In the genomic region with DNA sequence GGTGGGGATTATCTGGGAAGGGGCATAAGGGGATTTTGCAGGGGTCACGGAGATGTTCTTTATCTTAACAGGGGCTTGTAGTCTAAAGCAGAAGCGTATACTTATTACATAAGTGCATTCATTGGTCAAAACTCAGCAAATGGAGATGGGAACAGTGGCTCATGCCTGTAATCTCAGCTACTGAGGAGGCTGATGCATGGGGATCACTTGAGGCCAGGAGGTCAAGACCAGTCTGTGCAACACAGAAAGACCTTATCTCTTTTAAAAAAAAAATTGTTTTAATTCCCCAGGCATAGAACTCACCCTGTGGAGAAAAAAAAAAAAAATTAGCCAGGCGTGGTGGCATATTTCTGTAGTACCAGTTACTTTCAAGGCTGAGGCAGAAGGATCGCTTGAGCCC, we compare ENCODE assay signal across 29 cellular contexts. TPM values are rescaled to one million over a fixed set of nuclear protein-coding genes. Genes with fewer than 3 reads are reported as not detected.
DNase-seq lines count a peak whose midpoint lies in the region; ATAC-seq and TF ChIP-seq lines count a peak whose summit lies in the region.
"Had no signal": no experiment of that assay in that cellular context is flagged by ENCODE, and none has a peak within 500 bp of the region (broad histone marks: within the 10 kb centered on the region; RNA-seq: fewer than 3 reads in every experiment).

No MANE protein-coding gene starts in this region.

- peak; percentile 3 for DNase-seq in activated naive CD4-positive, alpha-beta T cell treated with anti-CD3 and anti-CD28 coated beads for 36 hours
- no peak for DNase-seq in activated naive CD4-positive, alpha-beta T cell treated with anti-CD3 and anti-CD28 coated beads, Interleukin-2, amount 50 U/mL, for 16 hours
- DNase-seq in GM23338 (ENCODE audit: low spot score) = no peak
- DNase-seq in activated T-helper 1 cell treated with anti-CD3 and anti-CD28 coated beads, Interleukin-12 subunit alpha, Interleukin-12 subunit beta, Interleukin-2, Interleukin-4 antibody, amounts not matched to agents 30 ng/mL and 10 ng/mL and 1 ng/mL, durations not matched to agents 14 hours and 24 hours and 36 hours (ENCODE audit: low spot score) = no peak
- no peak for DNase-seq in naive thymus-derived CD4-positive, alpha-beta T cell
- no peak for DNase-seq in foreskin fibroblast
- DNase-seq in PC-9 = no peak
- DNase-seq: DMS79; effector CD4-positive, alpha-beta T cell; lower lobe of right lung; NCI-H1105; NCI-H2081; SJCRH30; small intestine; stimulated activated CD4-positive, alpha-beta T cell treated with anti-CD3 and anti-CD28 coated beads, Interleukin-2, amount 100 ng/mL, for 48 hours; stimulated activated naive CD8-positive, alpha-beta T cell treated with anti-CD3 and anti-CD28 coated beads, Interleukin-15, amount 100 ng/mL, for 72 hours; tibial artery had no signal

- H3K4me1 Mint-ChIP-seq in activated naive CD4-positive, alpha-beta T cell treated with anti-CD3 and anti-CD28 coated beads for 36 hours (ENCODE audit: low read depth) = peaks cover 79% of the 10 kb centered on the region
- H3K4me1 Mint-ChIP-seq in GM23338 = peaks cover 15% of the 10 kb centered on the region
- peaks cover 74% of the 10 kb centered on the region for H3K4me1 Mint-ChIP-seq in activated T-helper 1 cell treated with anti-CD3 and anti-CD28 coated beads, Interleukin-12 subunit alpha, Interleukin-12 subunit beta, Interleukin-2, Interleukin-4 antibody, amounts not matched to agents 30 ng/mL and 10 ng/mL and 1 ng/mL, durations not matched to agents 14 hours and 24 hours and 36 hours (ENCODE audit: low read depth)
- peaks cover 53 to 95% (median 84%) of the 10 kb centered on the region in 7 donors for H3K4me1 Mint-ChIP-seq in naive thymus-derived CD4-positive, alpha-beta T cell

- H3K9me3 Mint-ChIP-seq in activated naive CD4-positive, alpha-beta T cell treated with anti-CD3 and anti-CD28 coated beads for 36 hours = peaks cover 4% of the 10 kb centered on the region
- no peaks in the 10 kb centered on the region; the same call in 2 of the 3 replicates for H3K9me3 Mint-ChIP-seq in GM23338
- H3K9me3 Mint-ChIP-seq in activated T-helper 1 cell treated with anti-CD3 and anti-CD28 coated beads, Interleukin-12 subunit alpha, Interleukin-12 subunit beta, Interleukin-2, Interleukin-4 antibody, amounts not matched to agents 30 ng/mL and 10 ng/mL and 1 ng/mL, durations not matched to agents 14 hours and 24 hours and 36 hours = peaks cover 5% of the 10 kb centered on the region
- peaks cover 0 to 15% (median 3%) of the 10 kb centered on the region in 11 donors for H3K9me3 Mint-ChIP-seq in naive thymus-derived CD4-positive, alpha-beta T cell
- H3K9me3 Mint-ChIP-seq: stimulated activated naive CD8-positive, alpha-beta T cell treated with anti-CD3 and anti-CD28 coated beads, Interleukin-15, amount 100 ng/mL, for 72 hours had no signal

- no peaks in the 10 kb centered on the region for H3K36me3 Mint-ChIP-seq in activated naive CD4-positive, alpha-beta T cell treated with anti-CD3 and anti-CD28 coated beads for 36 hours (ENCODE audit: low read depth)
- no peaks in the 10 kb centered on the region for H3K36me3 Mint-ChIP-seq in GM23338 (ENCODE audit: low read depth)
- H3K36me3 Mint-ChIP-seq in activated T-helper 1 cell treated with anti-CD3 and anti-CD28 coated beads, Interleukin-12 subunit alpha, Interleukin-12 subunit beta, Interleukin-2, Interleukin-4 antibody, amounts not matched to agents 30 ng/mL and 10 ng/mL and 1 ng/mL, durations not matched to agents 14 hours and 24 hours and 36 hours (ENCODE audit: low read depth) = peaks cover 5% of the 10 kb centered on the region
- peaks cover 0 to 18% (median 4%) of the 10 kb centered on the region in 5 donors for H3K36me3 Mint-ChIP-seq in naive thymus-derived CD4-positive, alpha-beta T cell

- H2AFZ ChIP-seq in GM23338 (no peak overlapping the region), PC-9 (no peak overlapping the region)

- CTCF ChIA-PET in activated naive CD4-positive, alpha-beta T cell treated with anti-CD3 and anti-CD28 coated beads for 36 hours (lab: Charles Lee) = no interaction called here
- CTCF ChIA-PET in naive thymus-derived CD4-positive, alpha-beta T cell (lab: Charles Lee) = no interaction called here
- CTCF ChIA-PET in PC-9 (lab: Charles Lee) = no interaction called here

- no peak overlapping the region for H3K4me3 Mint-ChIP-seq in activated naive CD4-positive, alpha-beta T cell treated with anti-CD3 and anti-CD28 coated beads for 36 hours
- no peak overlapping the region for H3K4me3 Mint-ChIP-seq in GM23338
- no peak overlapping the region for H3K4me3 Mint-ChIP-seq in activated T-helper 1 cell treated with anti-CD3 and anti-CD28 coated beads, Interleukin-12 subunit alpha, Interleukin-12 subunit beta, Interleukin-2, Interleukin-4 antibody, amounts not matched to agents 30 ng/mL and 10 ng/mL and 1 ng/mL, durations not matched to agents 14 hours and 24 hours and 36 hours
- peak overlapping the region in 4 of 10 donors; percentile 23 to 46 (median 34) for H3K4me3 Mint-ChIP-seq in naive thymus-derived CD4-positive, alpha-beta T cell
- H3K4me3 Mint-ChIP-seq: stimulated activated naive CD8-positive, alpha-beta T cell treated with anti-CD3 and anti-CD28 coated beads, Interleukin-15, amount 100 ng/mL, for 72 hours; WTC11 had no signal

- TF ChIP-seq CTCF in GM23338 (conservative IDR thresholded peaks at IDR 0.05; ENCODE audit: low read depth in 2 of 2) = no peak
- TF ChIP-seq CTCF in foreskin fibroblast (IDR thresholded peaks at IDR 0.05; ENCODE audit: low read depth, low read length) = no peak
- TF ChIP-seq CTCF in PC-9 (conservative IDR thresholded peaks at IDR 0.05) = no peak

- H3K27me3 Mint-ChIP-seq in activated naive CD4-positive, alpha-beta T cell treated with anti-CD3 and anti-CD28 coated beads for 36 hours (ENCODE audit: low read depth) = no peaks in the 10 kb centered on the region
- H3K27me3 Mint-ChIP-seq in GM23338 (ENCODE audit: insufficient read depth, low read depth, poor library complexity) = peaks cover 8% of the 10 kb centered on the region
- no peaks in the 10 kb centered on the region for H3K27me3 Mint-ChIP-seq in activated T-helper 1 cell treated with anti-CD3 and anti-CD28 coated beads, Interleukin-12 subunit alpha, Interleukin-12 subunit beta, Interleukin-2, Interleukin-4 antibody, amounts not matched to agents 30 ng/mL and 10 ng/mL and 1 ng/mL, durations not matched to agents 14 hours and 24 hours and 36 hours (ENCODE audit: insufficient read depth)
- no peaks in the 10 kb centered on the region for H3K27me3 Mint-ChIP-seq in naive thymus-derived CD4-positive, alpha-beta T cell
- H3K27me3 Mint-ChIP-seq: stimulated activated naive CD8-positive, alpha-beta T cell treated with anti-CD3 and anti-CD28 coated beads, Interleukin-15, amount 100 ng/mL, for 72 hours had no signal

- no peak overlapping the region for H3K4me2 ChIP-seq in GM23338
- H3K4me2 ChIP-seq in PC-9 = no peak overlapping the region

- POLR2A ChIA-PET in naive thymus-derived CD4-positive, alpha-beta T cell (lab: Charles Lee) = interaction anchor here (1.0 to 1.4 kb wide), 3 partner anchors 8 to 55 kb away, joined by 3 to 7 read pairs (median 7); partner anchors contain the start of gene FXYD5
- POLR2A ChIA-PET in PC-9 (lab: Charles Lee; ENCODE audit: unreplicated experiment) = no interaction called here

- H3K9me2 ChIP-seq in GM23338 (ENCODE audit: insufficient read depth) (peaks cover 5% of the 10 kb centered on the region; the same call in 1 of the 2 replicates), PC-9 (ENCODE audit: insufficient read depth) (no peaks in the 10 kb centered on the region)

- intact Hi-C loops in activated naive CD4-positive, alpha-beta T cell treated with anti-CD3 and anti-CD28 coated beads for 36 hours (cut with micrococcal nuclease) = loop anchor here (1.0 to 10.0 kb wide), 4 partner anchors 38 to 503 kb away; partner anchors contain the start of gene LSR
- intact Hi-C loops in activated T-helper 1 cell treated with anti-CD3 and anti-CD28 coated beads, Interleukin-12 subunit alpha, Interleukin-12 subunit beta, Interleukin-2, Interleukin-4 antibody, amounts not matched to agents 30 ng/mL and 10 ng/mL and 1 ng/mL, durations not matched to agents 14 hours and 24 hours and 36 hours (cut with micrococcal nuclease) = loop anchor here (5.0 kb wide), 3 partner anchors 38 to 138 kb away; partner anchors contain the start of genes FFAR1, LSR and USF2
- intact Hi-C loops in naive thymus-derived CD4-positive, alpha-beta T cell (cut with micrococcal nuclease) = loop anchor here (1.0 to 5.0 kb wide), 7 partner anchors 22 to 693 kb away; partner anchors contain the start of genes FXYD5 (in 1 of the 2), HCST (in 1 of the 2), NFKBID (in 1 of the 2) and PSENEN (in 1 of the 2)
- intact Hi-C loops in PC-9 (cut with micrococcal nuclease; ENCODE audit: unreplicated experiment) = no loop called here

- H4K20me1 ChIP-seq in GM23338 (replicated peaks; ENCODE audit: insufficient read depth) = no peaks in the 10 kb centered on the region
- no peaks in the 10 kb centered on the region for H4K20me1 ChIP-seq in PC-9 (ENCODE audit: insufficient read depth)

- peak overlapping the region; percentile 40 for H3K27ac Mint-ChIP-seq in activated naive CD4-positive, alpha-beta T cell treated with anti-CD3 and anti-CD28 coated beads for 36 hours
- no peak overlapping the region for H3K27ac Mint-ChIP-seq in GM23338
- H3K27ac Mint-ChIP-seq in activated T-helper 1 cell treated with anti-CD3 and anti-CD28 coated beads, Interleukin-12 subunit alpha, Interleukin-12 subunit beta, Interleukin-2, Interleukin-4 antibody, amounts not matched to agents 30 ng/mL and 10 ng/mL and 1 ng/mL, durations not matched to agents 14 hours and 24 hours and 36 hours = peak overlapping the region; percentile 62
- peak overlapping the region; percentile 87 to 100 (median 98) for H3K27ac Mint-ChIP-seq in naive thymus-derived CD4-positive, alpha-beta T cell
- H3K27ac Mint-ChIP-seq: WTC11 had no signal

- H3K36me3 ChIP-seq in GM23338 (ENCODE audit: insufficient read depth) (no peaks in the 10 kb centered on the region), PC-9 (ENCODE audit: low read depth) (no peaks in the 10 kb centered on the region)
- no peaks in the 10 kb centered on the region for H3K36me3 ChIP-seq in naive thymus-derived CD4-positive, alpha-beta T cell (ENCODE audit: control insufficient read depth in 2 of 3, insufficient read depth in 3 of 3, low read length in 3 of 3)
- H3K36me3 ChIP-seq: gastroesophageal sphincter, lower lobe of right lung, neutrophil, Peyer's patch, SJCRH30, tibial artery had no signal

- H3F3A ChIP-seq in GM23338 (replicated peaks; ENCODE audit: low read depth) = peaks cover 4% of the 10 kb centered on the region; the same call in 1 of the 2 replicates
- peaks cover 37% of the 10 kb centered on the region for H3F3A ChIP-seq in PC-9 (ENCODE audit: insufficient read depth, low read depth)

- H3K4me1 ChIP-seq in GM23338 (ENCODE audit: insufficient read depth) = peaks cover 10% of the 10 kb centered on the region
- peaks cover 70 to 81% of the 10 kb centered on the region in 2 donors for H3K4me1 ChIP-seq in naive thymus-derived CD4-positive, alpha-beta T cell (ENCODE audit: control insufficient read depth in 2 of 2, insufficient read depth in 2 of 2, low read length in 2 of 2)
- peaks cover 33% of the 10 kb centered on the region for H3K4me1 ChIP-seq in PC-9 (replicated peaks; ENCODE audit: insufficient read depth)
- H3K4me1 ChIP-seq: SJCRH30 had no signal

- no peaks in the 10 kb centered on the region for H3K79me2 ChIP-seq in GM23338 (replicated peaks; ENCODE audit: insufficient read depth)
- no peaks in the 10 kb centered on the region for H3K79me2 ChIP-seq in PC-9 (ENCODE audit: low read depth)

- ATAC-seq in GM23338 = no peak
- ATAC-seq in naive thymus-derived CD4-positive, alpha-beta T cell = no peak
- ATAC-seq in HG03439 (IDR thresholded peaks at IDR 0.05; ENCODE audit: unreplicated experiment) = no peak
- ATAC-seq: esophagus mucosa; gastroesophageal sphincter; lower lobe of right lung; stimulated activated naive CD8-positive, alpha-beta T cell treated with anti-CD3 and anti-CD28 coated beads, Interleukin-15, amount 100 ng/mL, for 72 hours; WTC11 had no signal

- no TSS peak for BruUV-seq in PC-9 (replicated peaks; lab: Mats Ljungman, UMichigan)

- H3K4me3 ChIP-seq in GM23338 (no peak overlapping the region), foreskin fibroblast (ENCODE audit: low read depth in 1 of 2, low read length in 2 of 2) (no peak overlapping the region), PC-9 (no peak overlapping the region)
- H3K4me3 ChIP-seq in naive thymus-derived CD4-positive, alpha-beta T cell (ENCODE audit: low read length) = no peak overlapping the region
- H3K4me3 ChIP-seq: gastroesophageal sphincter, lower lobe of right lung, Peyer's patch, SJCRH30, tibial artery had no signal

- 0 out of 2 replicates have a peak overlapping the region, but pooled peaks have one; percentile 10 for H3K27ac ChIP-seq in GM23338 (ENCODE audit: low read depth)
- peak overlapping the region; percentile 91 for H3K27ac ChIP-seq in naive thymus-derived CD4-positive, alpha-beta T cell (ENCODE audit: low read depth, low read length)
- no peak overlapping the region for H3K27ac ChIP-seq in PC-9
- H3K27ac ChIP-seq: gastroesophageal sphincter, HL-60, neutrophil, SJCRH30, tibial artery had no signal

- no peaks in the 10 kb centered on the region for H3K27me3 ChIP-seq in GM23338 (ENCODE audit: insufficient read depth)
- no peaks in the 10 kb centered on the region for H3K27me3 ChIP-seq in naive thymus-derived CD4-positive, alpha-beta T cell (ENCODE audit: control insufficient read depth in 2 of 2, insufficient read depth in 2 of 2, low read length in 2 of 2)
- no peaks in the 10 kb centered on the region for H3K27me3 ChIP-seq in PC-9 (ENCODE audit: insufficient read depth, low read depth)
- H3K27me3 ChIP-seq: Peyer's patch, SJCRH30 had no signal

- H3K9me3 ChIP-seq in naive thymus-derived CD4-positive, alpha-beta T cell (ENCODE audit: control insufficient read depth in 2 of 3, low read length in 3 of 3) = peaks cover 0 to 5% (median 0%) of the 10 kb centered on the region in 3 experiments
- no peaks in the 10 kb centered on the region for H3K9me3 ChIP-seq in PC-9 (ENCODE audit: insufficient read depth, low read depth)
- H3K9me3 ChIP-seq: gastroesophageal sphincter, lower lobe of right lung, neutrophil, Peyer's patch, SJCRH30, tibial artery had no signal

RNA-seq across cellular contexts. Expression of gene FAM187B, which starts 18.9 kb away (rescaled TPM):
- total RNA-seq in activated naive CD4-positive, alpha-beta T cell treated with anti-CD3 and anti-CD28 coated beads for 36 hours = not detected
- not detected in 2 replicates for total RNA-seq in GM23338 (2014; rRNA removed; shearing (Covaris generic))
- polyA plus RNA-seq in GM23338 (2016; fragmentation: Nextera tagmentation; extraction: Ambion mirVana) = 0.23 and 0.31 TPM in 2 replicates
- total RNA-seq in activated T-helper 1 cell treated with anti-CD3 and anti-CD28 coated beads, Interleukin-12 subunit alpha, Interleukin-12 subunit beta, Interleukin-2, Interleukin-4 antibody, amounts not matched to agents 30 ng/mL and 10 ng/mL and 1 ng/mL, durations not matched to agents 14 hours and 24 hours and 36 hours = not detected in 2 replicates
- not detected for total RNA-seq in naive thymus-derived CD4-positive, alpha-beta T cell
- polyA plus RNA-seq in naive thymus-derived CD4-positive, alpha-beta T cell = not detected
- not detected in 2 replicates for total RNA-seq in PC-9 (2021)
- total RNA-seq: cerebellum, esophagus mucosa, gastroesophageal sphincter, H4, kidney epithelial cell, mucosa of gallbladder, Peyer's patch, SJCRH30 had no signal
- polyA plus RNA-seq: AG04450, small intestine had no signal

RNA-seq across cellular contexts. Expression of gene LSR, which starts 39.2 kb away (rescaled TPM):
- 10 to 100 TPM in 1 of 2 experiments, 1 to 10 TPM in 1; 8.2 to 11.2 TPM for total RNA-seq in activated naive CD4-positive, alpha-beta T cell treated with anti-CD3 and anti-CD28 coated beads for 36 hours
- total RNA-seq in GM23338 (2014; rRNA removed; shearing (Covaris generic)) = 195 and 212 TPM in 2 replicates
- 116 and 125 TPM in 2 replicates for polyA plus RNA-seq in GM23338 (2016; fragmentation: Nextera tagmentation; extraction: Ambion mirVana)
- 2.7 and 4.0 TPM in 2 replicates for total RNA-seq in activated T-helper 1 cell treated with anti-CD3 and anti-CD28 coated beads, Interleukin-12 subunit alpha, Interleukin-12 subunit beta, Interleukin-2, Interleukin-4 antibody, amounts not matched to agents 30 ng/mL and 10 ng/mL and 1 ng/mL, durations not matched to agents 14 hours and 24 hours and 36 hours
- 10 to 100 TPM in 4 of 5 experiments, 1 to 10 TPM in 1; 4.6 to 59.3 (median 25.1) TPM for total RNA-seq in naive thymus-derived CD4-positive, alpha-beta T cell
- 10 to 100 TPM; 23.4 to 39.1 TPM for polyA plus RNA-seq in naive thymus-derived CD4-positive, alpha-beta T cell
- 131 and 145 TPM in 2 replicates for total RNA-seq in PC-9 (2021)

RNA-seq across cellular contexts. Expression of gene FXYD5, which starts 55.1 kb away (rescaled TPM):
- total RNA-seq in activated naive CD4-positive, alpha-beta T cell treated with anti-CD3 and anti-CD28 coated beads for 36 hours = 100 to 1,000 TPM; 289 to 294 TPM
- total RNA-seq in GM23338 (2014; rRNA removed; shearing (Covaris generic)) = 97.7 and 98.9 TPM in 2 replicates
- 222 and 233 TPM in 2 replicates for polyA plus RNA-seq in GM23338 (2016; fragmentation: Nextera tagmentation; extraction: Ambion mirVana)
- total RNA-seq in activated T-helper 1 cell treated with anti-CD3 and anti-CD28 coated beads, Interleukin-12 subunit alpha, Interleukin-12 subunit beta, Interleukin-2, Interleukin-4 antibody, amounts not matched to agents 30 ng/mL and 10 ng/mL and 1 ng/mL, durations not matched to agents 14 hours and 24 hours and 36 hours = 299 and 309 TPM in 2 replicates
- total RNA-seq in naive thymus-derived CD4-positive, alpha-beta T cell = 100 to 1,000 TPM; 362 to 458 (median 387) TPM
- polyA plus RNA-seq in naive thymus-derived CD4-positive, alpha-beta T cell = 100 to 1,000 TPM; 464 to 575 TPM
- total RNA-seq in PC-9 (2021) = 137 and 181 TPM in 2 replicates

RNA-seq across cellular contexts. Expression of gene USF2, which starts 59.1 kb away (rescaled TPM):
- total RNA-seq in activated naive CD4-positive, alpha-beta T cell treated with anti-CD3 and anti-CD28 coated beads for 36 hours = 100 to 1,000 TPM; 136 to 144 TPM
- total RNA-seq in GM23338 (2014; rRNA removed; shearing (Covaris generic)) = 60.5 and 63.8 TPM in 2 replicates
- polyA plus RNA-seq in GM23338 (2016; fragmentation: Nextera tagmentation; extraction: Ambion mirVana) = 28.9 and 36.4 TPM in 2 replicates
- total RNA-seq in activated T-helper 1 cell treated with anti-CD3 and anti-CD28 coated beads, Interleukin-12 subunit alpha, Interleukin-12 subunit beta, Interleukin-2, Interleukin-4 antibody, amounts not matched to agents 30 ng/mL and 10 ng/mL and 1 ng/mL, durations not matched to agents 14 hours and 24 hours and 36 hours = 156 and 164 TPM in 2 replicates
- total RNA-seq in naive thymus-derived CD4-positive, alpha-beta T cell = 100 to 1,000 TPM; 145 to 256 (median 225) TPM
- polyA plus RNA-seq in naive thymus-derived CD4-positive, alpha-beta T cell = 1 to 10 TPM; 6.8 to 7.0 TPM
- 92.1 and 98.2 TPM in 2 replicates for total RNA-seq in PC-9 (2021)
